Comparison of ENCODE assay signal across 33 cellular contexts in the genomic region with DNA sequence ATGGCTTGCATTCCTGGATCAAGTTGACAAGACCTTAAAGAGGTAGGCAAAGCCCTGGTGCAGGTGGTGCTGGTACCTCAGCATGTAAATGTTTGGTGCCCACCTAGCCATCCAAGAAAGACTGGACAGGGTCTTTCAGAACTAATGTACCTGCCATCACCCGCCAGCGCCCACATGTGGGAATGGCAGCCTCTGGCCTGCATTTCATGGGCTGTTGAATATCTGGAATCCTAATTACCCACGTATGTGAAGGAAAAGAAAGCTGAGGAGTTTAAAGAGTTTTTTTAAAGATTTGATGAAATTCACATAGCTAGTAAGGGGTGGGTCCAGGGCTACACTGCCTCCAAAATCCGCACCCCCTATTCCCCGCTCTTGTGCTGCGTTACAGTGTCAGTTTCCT. TPM values are rescaled to one million over a fixed set of nuclear protein-coding genes. Genes with fewer than 3 reads are reported as not detected.
"Had no signal": no experiment of that assay in that cellular context is flagged by ENCODE, and none has a peak within 500 bp of the region (broad histone marks: within the 10 kb centered on the region; RNA-seq: fewer than 3 reads in every experiment).

No MANE protein-coding gene starts in this region.

- H3K4me1 Mint-ChIP-seq: activated CD4-positive, alpha-beta T cell treated with anti-CD3 and anti-CD28 coated beads for 36 hours; activated CD4-positive, alpha-beta T cell treated with anti-CD3 and anti-CD28 coated beads, Interleukin-2, amount 10 ng/mL, durations not matched to agents 24 days and 14 days; activated CD8-positive, alpha-beta memory T cell treated with anti-CD3 and anti-CD28 coated beads, Interleukin-2, amount 10 ng/mL, durations not matched to agents 7 days and 5 days; activated naive CD4-positive, alpha-beta T cell treated with anti-CD3 and anti-CD28 coated beads, Interleukin-2, amount 50 U/mL, for 24 hours; activated naive CD8-positive, alpha-beta T cell treated with anti-CD3 and anti-CD28 coated beads for 36 hours; activated naive CD8-positive, alpha-beta T cell treated with anti-CD3 and anti-CD28 coated beads, Interleukin-2, amount 50 U/mL, for 24 hours; T-helper 17 cell had no signal

- ATAC-seq: activated CD4-positive, alpha-beta T cell treated with anti-CD3 and anti-CD28 coated beads for 36 hours; activated CD8-positive, alpha-beta memory T cell treated with anti-CD3 and anti-CD28 coated beads, Interleukin-2, amount 10 ng/mL, durations not matched to agents 7 days and 5 days; activated CD8-positive, alpha-beta T cell treated with anti-CD3 and anti-CD28 coated beads, Interleukin-2, amount 10 ng/mL, durations not matched to agents 7 days and 5 days; activated naive CD8-positive, alpha-beta T cell treated with anti-CD3 and anti-CD28 coated beads, Interleukin-2, amount 50 U/mL, for 24 hours; body of pancreas; foreskin keratinocyte; gastrocnemius medialis; T-helper 17 cell had no signal

- DNase-seq: activated CD4-positive, alpha-beta memory T cell treated with anti-CD3 and anti-CD28 coated beads for 36 hours; activated CD4-positive, alpha-beta T cell treated with anti-CD3 and anti-CD28 coated beads for 36 hours; activated CD4-positive, alpha-beta T cell treated with anti-CD3 and anti-CD28 coated beads, Interleukin-2, amount 10 ng/mL, durations not matched to agents 24 days and 14 days; activated CD4-positive, CD25-positive, alpha-beta regulatory T cell; activated CD4-positive, CD25-positive, alpha-beta regulatory T cell treated with anti-CD3 and anti-CD28 coated beads, Interleukin-2, amount 50 U/mL, for 72 hours; activated CD8-positive, alpha-beta memory T cell treated with anti-CD3 and anti-CD28 coated beads, Interleukin-2, amount 10 ng/mL, durations not matched to agents 7 days and 5 days; activated CD8-positive, alpha-beta memory T cell treated with anti-CD3 and anti-CD28 coated beads, Interleukin-2, amount 50 U/mL, for 4 hours; activated CD8-positive, alpha-beta T cell treated with anti-CD3 and anti-CD28 coated beads, Interleukin-2, amount 10 ng/mL, durations not matched to agents 7 days and 5 days; activated effector memory CD4-positive, alpha-beta T cell treated with anti-CD3 and anti-CD28 coated beads, Interleukin-2, amount 50 U/mL, for 16 hours; activated naive CD4-positive, alpha-beta T cell treated with anti-CD3 and anti-CD28 coated beads for 36 hours; activated naive CD8-positive, alpha-beta T cell treated with anti-CD3 and anti-CD28 coated beads for 36 hours; activated naive CD8-positive, alpha-beta T cell treated with anti-CD3 and anti-CD28 coated beads, Interleukin-2, amount 50 U/mL, for 24 hours; activated T-cell treated with anti-CD3 and anti-CD28 coated beads, Interleukin-2, amount 50 U/mL, for 1 hour; activated T-cell treated with anti-CD3 and anti-CD28 coated beads, Interleukin-2, amount 50 U/mL, for 48 hours; adrenal gland; amygdala; aorta; body of pancreas; caudate nucleus; effector CD8-positive, alpha-beta T cell; erythroblast; foreskin keratinocyte; gastrocnemius medialis; SW 1271; T-helper 1 cell; T-helper 17 cell; T1000 had no signal

- H3K27ac ChIP-seq: adrenal gland, body of pancreas, esophagus muscularis mucosa, foreskin keratinocyte, gastrocnemius medialis had no signal

- H3K4me3 Mint-ChIP-seq: activated CD4-positive, alpha-beta memory T cell treated with anti-CD3 and anti-CD28 coated beads for 36 hours; activated CD4-positive, alpha-beta T cell treated with anti-CD3 and anti-CD28 coated beads for 36 hours; activated CD4-positive, alpha-beta T cell treated with anti-CD3 and anti-CD28 coated beads, Interleukin-2, amount 10 ng/mL, durations not matched to agents 24 days and 14 days; activated CD8-positive, alpha-beta memory T cell treated with anti-CD3 and anti-CD28 coated beads, Interleukin-2, amount 10 ng/mL, durations not matched to agents 7 days and 5 days; activated CD8-positive, alpha-beta T cell treated with anti-CD3 and anti-CD28 coated beads, Interleukin-2, amount 10 ng/mL, durations not matched to agents 7 days and 5 days; activated naive CD4-positive, alpha-beta T cell treated with anti-CD3 and anti-CD28 coated beads for 36 hours; activated naive CD4-positive, alpha-beta T cell treated with anti-CD3 and anti-CD28 coated beads, Interleukin-2, amount 50 U/mL, for 24 hours; activated naive CD8-positive, alpha-beta T cell treated with anti-CD3 and anti-CD28 coated beads for 36 hours; activated naive CD8-positive, alpha-beta T cell treated with anti-CD3 and anti-CD28 coated beads, Interleukin-2, amount 50 U/mL, for 24 hours; activated T-helper 1 cell treated with anti-CD3 and anti-CD28 coated beads, Interleukin-12 subunit alpha, Interleukin-12 subunit beta, Interleukin-2, Interleukin-4 antibody, amounts not matched to agents 30 ng/mL and 10 ng/mL and 1 ng/mL, durations not matched to agents 14 hours and 24 hours and 36 hours; T-helper 17 cell; T-helper 2 cell treated with Interferon-gamma antibody and Interleukin-4, amounts not matched to agents 5 μg/mL and 100 μg/mL, for 36 hours had no signal

- H3K36me3 Mint-ChIP-seq: activated CD4-positive, alpha-beta memory T cell treated with anti-CD3 and anti-CD28 coated beads for 36 hours; activated CD8-positive, alpha-beta memory T cell treated with anti-CD3 and anti-CD28 coated beads, Interleukin-2, amount 10 ng/mL, durations not matched to agents 7 days and 5 days; activated naive CD4-positive, alpha-beta T cell treated with anti-CD3 and anti-CD28 coated beads, Interleukin-2, amount 50 U/mL, for 24 hours; activated naive CD8-positive, alpha-beta T cell treated with anti-CD3 and anti-CD28 coated beads for 36 hours had no signal

- H3K9me3 ChIP-seq: adrenal gland, gastrocnemius medialis had no signal

- H3K27ac Mint-ChIP-seq: activated CD4-positive, alpha-beta memory T cell treated with anti-CD3 and anti-CD28 coated beads for 36 hours; activated CD4-positive, alpha-beta T cell treated with anti-CD3 and anti-CD28 coated beads for 36 hours; activated CD4-positive, alpha-beta T cell treated with anti-CD3 and anti-CD28 coated beads, Interleukin-2, amount 10 ng/mL, durations not matched to agents 24 days and 14 days; activated CD8-positive, alpha-beta memory T cell treated with anti-CD3 and anti-CD28 coated beads, Interleukin-2, amount 10 ng/mL, durations not matched to agents 7 days and 5 days; activated CD8-positive, alpha-beta T cell treated with anti-CD3 and anti-CD28 coated beads, Interleukin-2, amount 10 ng/mL, durations not matched to agents 7 days and 5 days; activated naive CD4-positive, alpha-beta T cell treated with anti-CD3 and anti-CD28 coated beads for 36 hours; activated naive CD4-positive, alpha-beta T cell treated with anti-CD3 and anti-CD28 coated beads, Interleukin-2, amount 50 U/mL, for 24 hours; activated naive CD8-positive, alpha-beta T cell treated with anti-CD3 and anti-CD28 coated beads for 36 hours; activated naive CD8-positive, alpha-beta T cell treated with anti-CD3 and anti-CD28 coated beads, Interleukin-2, amount 50 U/mL, for 24 hours; activated T-helper 1 cell treated with anti-CD3 and anti-CD28 coated beads, Interleukin-12 subunit alpha, Interleukin-12 subunit beta, Interleukin-2, Interleukin-4 antibody, amounts not matched to agents 30 ng/mL and 10 ng/mL and 1 ng/mL, durations not matched to agents 14 hours and 24 hours and 36 hours; activated T-helper 2 cell treated with anti-CD3 and anti-CD28 coated beads, Interferon-gamma antibody, Interleukin-2, Interleukin-4, amounts not matched to agents 10 μg/mL and 5 μg/mL and 100 μg/mL, durations not matched to agents 14 hours and 24 hours and 36 hours; T-helper 17 cell; T-helper 2 cell treated with Interferon-gamma antibody and Interleukin-4, amounts not matched to agents 5 μg/mL and 100 μg/mL, for 36 hours had no signal

- H3K4me1 ChIP-seq: adrenal gland, foreskin keratinocyte, gastrocnemius medialis had no signal

- H3K36me3 ChIP-seq: adrenal gland, esophagus muscularis mucosa, gastrocnemius medialis had no signal

- H3K27me3 Mint-ChIP-seq: activated CD4-positive, alpha-beta T cell treated with anti-CD3 and anti-CD28 coated beads, Interleukin-2, amount 10 ng/mL, durations not matched to agents 24 days and 14 days; activated CD8-positive, alpha-beta memory T cell treated with anti-CD3 and anti-CD28 coated beads, Interleukin-2, amount 10 ng/mL, durations not matched to agents 7 days and 5 days had no signal

- H3K27me3 ChIP-seq: adrenal gland, body of pancreas, esophagus muscularis mucosa, gastrocnemius medialis had no signal

- H3K4me3 ChIP-seq: adrenal gland, body of pancreas, esophagus muscularis mucosa, gastrocnemius medialis had no signal

RNA-seq across cellular contexts. Expression of a gene that starts 8.6 kb away (rescaled TPM):
- total RNA-seq: activated CD4-positive, alpha-beta memory T cell treated with anti-CD3 and anti-CD28 coated beads for 36 hours; activated CD4-positive, alpha-beta T cell treated with anti-CD3 and anti-CD28 coated beads, Interleukin-2, amount 10 ng/mL, durations not matched to agents 24 days and 14 days; activated CD8-positive, alpha-beta memory T cell treated with anti-CD3 and anti-CD28 coated beads for 36 hours; activated CD8-positive, alpha-beta memory T cell treated with anti-CD3 and anti-CD28 coated beads, Interleukin-2, amount 10 ng/mL, durations not matched to agents 7 days and 5 days; activated CD8-positive, alpha-beta T cell treated with anti-CD3 and anti-CD28 coated beads, Interleukin-2, amount 10 ng/mL, durations not matched to agents 7 days and 5 days; activated naive CD4-positive, alpha-beta T cell treated with anti-CD3 and anti-CD28 coated beads for 36 hours; activated naive CD8-positive, alpha-beta T cell treated with anti-CD3 and anti-CD28 coated beads for 36 hours; activated T-helper 1 cell treated with anti-CD3 and anti-CD28 coated beads, Interleukin-12 subunit alpha, Interleukin-12 subunit beta, Interleukin-2, Interleukin-4 antibody, amounts not matched to agents 30 ng/mL and 10 ng/mL and 1 ng/mL, durations not matched to agents 14 hours and 24 hours and 36 hours; activated T-helper 2 cell treated with anti-CD3 and anti-CD28 coated beads, Interferon-gamma antibody, Interleukin-2, Interleukin-4, amounts not matched to agents 10 μg/mL and 5 μg/mL and 100 μg/mL, durations not matched to agents 14 hours and 24 hours and 36 hours had no signal
